In genomic region chr16:22191089-22191965, GRCh38 we compare ENCODE assay signal across 8 cellular contexts. TPM values are rescaled to one million over a fixed set of nuclear protein-coding genes. Genes with fewer than 3 reads are reported as not detected.
DNase-seq lines count a peak whose midpoint lies in the region; ATAC-seq and TF ChIP-seq lines count a peak whose summit lies in the region.

No MANE protein-coding gene starts in this region.

- peak overlapping the region; percentile 99 to 100 (median 100) for H3K27ac Mint-ChIP-seq in CD4-positive, alpha-beta memory T cell
- H3K27ac Mint-ChIP-seq in endodermal cell (peak overlapping the region; percentile 99), mesothelial cell of epicardium (peak overlapping the region; percentile 99)

- no peaks in the 10 kb centered on the region for H3K36me3 ChIP-seq in CD4-positive, alpha-beta memory T cell (ENCODE audit: insufficient read depth, low read length)
- no peaks in the 10 kb centered on the region for H3K36me3 ChIP-seq in endodermal cell (ENCODE audit: control insufficient read depth, insufficient read depth, low read length)

- peak; percentile 97 to 99 (median 98) for DNase-seq in CD4-positive, alpha-beta memory T cell
- DNase-seq in HUDEP-2 (lab: John Stamatoyannopoulos, UW; ENCODE audit: unreplicated experiment in 76 of 76), result peak; percentile 80 to 100 (median 97)
- peak; percentile 93 for DNase-seq in NOMO-1 treated with DMSO at 0.1 percent for 48 hours (lab: John Stamatoyannopoulos, UW; ENCODE audit: unreplicated experiment)
- DNase-seq in activated CD8-positive, alpha-beta memory T cell treated with anti-CD3 and anti-CD28 coated beads, Interleukin-2, amount 50 U/mL, for 1 hour (ENCODE audit: extremely low read depth), result peak; percentile 99
- peak; percentile 99 for DNase-seq in endodermal cell
- DNase-seq in mesothelial cell of epicardium (ENCODE audit: low spot score in 2 of 2, unreplicated experiment in 2 of 2), result peak; percentile 96 to 97
- peak; percentile 97 for DNase-seq in stimulated activated CD8-positive, alpha-beta memory T cell treated with anti-CD3 and anti-CD28 coated beads, Interleukin-15, amount 100 ng/mL, for 48 hours (ENCODE audit: low read depth in 2 of 2)

- CTCF ChIA-PET in CD4-positive, alpha-beta memory T cell (lab: Charles Lee; ENCODE audit: partially characterized antibody), result interaction anchor here (1.0 to 2.8 kb wide), 4 partner anchors 10 to 113 kb away, joined by 4 to 14 read pairs (median 10); partner anchors contain the start of gene POLR3E

- H3K4me1 Mint-ChIP-seq in CD4-positive, alpha-beta memory T cell, result peaks cover 50 to 86% (median 65%) of the 10 kb centered on the region in 4 donors
- H3K4me1 Mint-ChIP-seq in endodermal cell, result peaks cover 19% of the 10 kb centered on the region
- H3K4me1 Mint-ChIP-seq in mesothelial cell of epicardium, result peaks cover 20% of the 10 kb centered on the region

- H3K9ac ChIP-seq in endodermal cell (ENCODE audit: extremely low read depth, low read length, poor library complexity, severe bottlenecking), result peak overlapping the region; percentile 52

- peak; percentile 20 for ATAC-seq in GM21367 (IDR thresholded peaks at IDR 0.05; ENCODE audit: unreplicated experiment)

- WGBS in endodermal cell (ENCODE audit: insufficient coverage in 1 of 2, insufficient read length in 1 of 2), 2 experiments, result 3 to 5% methylated on average over 11 to 32 of the region's 33 CpGs

- peak overlapping the region; percentile 95 for H3K27ac ChIP-seq in CD4-positive, alpha-beta memory T cell (ENCODE audit: low read depth, low read length)
- no peak overlapping the region for H3K27ac ChIP-seq in endodermal cell (ENCODE audit: low read depth, low read length)

- no peaks in the 10 kb centered on the region for H3K9me3 ChIP-seq in CD4-positive, alpha-beta memory T cell (ENCODE audit: control insufficient read depth in 1 of 2, low read length in 2 of 2)
- no peaks in the 10 kb centered on the region for H3K9me3 ChIP-seq in endodermal cell (ENCODE audit: control insufficient read depth, low read length)

- peak overlapping the region; percentile 82 to 98 (median 94) for H3K4me3 Mint-ChIP-seq in CD4-positive, alpha-beta memory T cell
- H3K4me3 Mint-ChIP-seq in endodermal cell, result peak overlapping the region; percentile 84
- peak overlapping the region; percentile 96 for H3K4me3 Mint-ChIP-seq in mesothelial cell of epicardium

- TF ChIP-seq CTCF in endodermal cell (conservative IDR thresholded peaks at IDR 0.05) (no peak), mesothelial cell of epicardium (IDR thresholded peaks at IDR 0.05; ENCODE audit: unreplicated experiment) (no peak)

- no peaks in the 10 kb centered on the region for H3K27me3 ChIP-seq in CD4-positive, alpha-beta memory T cell (ENCODE audit: insufficient read depth, low read length)
- H3K27me3 ChIP-seq in endodermal cell (ENCODE audit: control insufficient read depth, insufficient read depth, low read length, poor library complexity, severe bottlenecking), result peaks cover 10% of the 10 kb centered on the region

- H3K9me3 Mint-ChIP-seq in CD4-positive, alpha-beta memory T cell, result peaks cover 0 to 8% (median 2%) of the 10 kb centered on the region in 8 donors
- H3K9me3 Mint-ChIP-seq in endodermal cell (no peaks in the 10 kb centered on the region), mesothelial cell of epicardium (no peaks in the 10 kb centered on the region)

- POLR2A ChIA-PET in CD4-positive, alpha-beta memory T cell (lab: Charles Lee; ENCODE audit: partially characterized antibody), result interaction anchor here (0.6 to 9.9 kb wide), 18 partner anchors 11 to 1366 kb away, joined by 3 to 196 read pairs (median 8); partner anchors contain the start of genes EARS2, EEF2K, MOSMO and PDZD9

- peak overlapping the region; percentile 69 to 73 for H3K4me3 ChIP-seq in CD4-positive, alpha-beta memory T cell (ENCODE audit: low read length in 2 of 2)
- H3K4me3 ChIP-seq in endodermal cell (ENCODE audit: low read length), result peak overlapping the region; percentile 79

- peaks cover 2 to 5% of the 10 kb centered on the region in 2 donors for H3K27me3 Mint-ChIP-seq in CD4-positive, alpha-beta memory T cell
- H3K27me3 Mint-ChIP-seq in endodermal cell (ENCODE audit: insufficient read depth) (peaks cover 2% of the 10 kb centered on the region), mesothelial cell of epicardium (ENCODE audit: low read depth) (peaks cover 3% of the 10 kb centered on the region)

- H3K4me1 ChIP-seq in CD4-positive, alpha-beta memory T cell (ENCODE audit: insufficient read depth, low read length), result peaks cover 74% of the 10 kb centered on the region
- H3K4me1 ChIP-seq in endodermal cell (ENCODE audit: control insufficient read depth, insufficient read depth, low read length), result no peaks in the 10 kb centered on the region

- intact Hi-C loops in CD4-positive, alpha-beta memory T cell (cut with micrococcal nuclease), result loop anchor here (2.0 to 10.0 kb wide), 4 partner anchors 15 to 1447 kb away; partner anchors contain the start of genes CDR2, EEF2K, METTL9 and THUMPD1

- H3K36me3 Mint-ChIP-seq in CD4-positive, alpha-beta memory T cell, result peaks cover 7 to 21% of the 10 kb centered on the region in 2 donors
- no peaks in the 10 kb centered on the region for H3K36me3 Mint-ChIP-seq in endodermal cell (ENCODE audit: low read depth)
- no peaks in the 10 kb centered on the region for H3K36me3 Mint-ChIP-seq in mesothelial cell of epicardium

RNA-seq across cellular contexts. Expression of gene EEF2K, which starts 14.8 kb away (rescaled TPM):
- 10 to 100 TPM; 19.1 to 20.7 TPM for total RNA-seq in CD4-positive, alpha-beta memory T cell
- polyA plus RNA-seq in CD4-positive, alpha-beta memory T cell, result 1 to 10 TPM in 1 of 2 donors, under 1 TPM in 1; 0.77 to 3.9 TPM
- total RNA-seq in endodermal cell (10 to 100 TPM in 1 of 2 donors, 1 to 10 TPM in 1; 9.8 to 15.8 TPM), mesothelial cell of epicardium (20.4 to 22.1 TPM (median 21.4 TPM) in 3 replicates)
- 6.8 TPM for polyA plus RNA-seq in endodermal cell (2013, experiment 1 of 2)
- 7.8 TPM for polyA plus RNA-seq in endodermal cell (2013, experiment 2 of 2)

RNA-seq across cellular contexts. Expression of gene SDR42E2, which starts 29.0 kb away (rescaled TPM):
- under 1 TPM; 0.55 to 0.73 TPM for total RNA-seq in CD4-positive, alpha-beta memory T cell
- polyA plus RNA-seq in CD4-positive, alpha-beta memory T cell, result under 1 TPM; 0.11 to 0.88 TPM
- total RNA-seq in endodermal cell (not detected), mesothelial cell of epicardium (0.09 TPM in 2 of 3 replicates, not detected in the other)
- 0.11 TPM for polyA plus RNA-seq in endodermal cell (2013, experiment 1 of 2)
- polyA plus RNA-seq in endodermal cell (2013, experiment 2 of 2), result not detected
